Comparison of ENCODE assay signal across 8 cellular contexts in genomic region chr3:128993461-128994172, GRCh38. TPM values are rescaled to one million over a fixed set of nuclear protein-coding genes. Genes with fewer than 3 reads are reported as not detected.
A peak's percentile ranks its signal among the peaks of the same experiment; 100 is the strongest.
DNase-seq lines count a peak whose midpoint lies in the region; ATAC-seq and TF ChIP-seq lines count a peak whose summit lies in the region.

Gene CFAP92, minus strand, starts transcription at chr3:128994076. Its CDS starts 772 bp downstream, at chr3:128993304.

- 40% methylated on average over 14 of the region's 57 CpGs; no CpG with 5 or more reads in 1 of the 2 donors for WGBS in esophagus squamous epithelium, 2 donors

- peaks cover 0 to 23% (median 0%) of the 10 kb centered on the region in 4 donors for H3K27me3 ChIP-seq in esophagus squamous epithelium

- no peak for TF ChIP-seq POLR2A in esophagus squamous epithelium (IDR thresholded peaks at IDR 0.05)

- peaks cover 6 to 21% (median 16%) of the 10 kb centered on the region in 3 donors for H3K4me1 ChIP-seq in esophagus squamous epithelium

- peak; percentile 93 for ATAC-seq in GM19351 (IDR thresholded peaks at IDR 0.05; ENCODE audit: unreplicated experiment)
- ATAC-seq in HG03571 (IDR thresholded peaks at IDR 0.05; ENCODE audit: unreplicated experiment) = peak; percentile 82
- ATAC-seq in naive B cell (ENCODE audit: low read depth in 2 of 2) = peak; percentile 91 to 94

- no peaks in the 10 kb centered on the region for H3K9me3 Mint-ChIP-seq in activated T-cell treated with anti-CD3 and anti-CD28 coated beads, Interleukin-2, amount 50 U/mL, for 24 hours
- no peaks in the 10 kb centered on the region for H3K9me3 Mint-ChIP-seq in naive B cell

- peak; percentile 95 for DNase-seq in AG08396 (ENCODE audit: low spot score)
- DNase-seq in NOMO-1 treated with dmso at 0.1 percent for 144 hours (lab: John Stamatoyannopoulos, UW; ENCODE audit: unreplicated experiment) = peak; percentile 48
- DNase-seq in activated T-cell treated with anti-CD3 and anti-CD28 coated beads, Interleukin-2, amount 50 U/mL, for 24 hours = peak; percentile 93
- peak; percentile 25 for DNase-seq in esophagus squamous epithelium (lab: John Stamatoyannopoulos, UW)
- peak; percentile 89 for DNase-seq in naive B cell
- peak; percentile 85 for DNase-seq in stimulated activated CD8-positive, alpha-beta memory T cell treated with anti-CD3 and anti-CD28 coated beads, Interleukin-7, amount 100 ng/mL, for 1 hour (ENCODE audit: low read depth in 2 of 2)

- H3K4me1 Mint-ChIP-seq in activated T-cell treated with anti-CD3 and anti-CD28 coated beads, Interleukin-2, amount 50 U/mL, for 24 hours (ENCODE audit: low read depth) = peaks cover 28% of the 10 kb centered on the region
- H3K4me1 Mint-ChIP-seq in naive B cell = peaks cover 18 to 31% (median 23%) of the 10 kb centered on the region in 3 donors

- TF ChIP-seq CTCF in esophagus squamous epithelium (IDR thresholded peaks at IDR 0.05) = no peak

- no peak within 1 kb of the TSS for H3K27ac Mint-ChIP-seq in activated T-cell treated with anti-CD3 and anti-CD28 coated beads, Interleukin-2, amount 50 U/mL, for 24 hours
- peak within 1 kb of the TSS; percentile 51 to 93 (median 88) for H3K27ac Mint-ChIP-seq in naive B cell

- H3K27ac ChIP-seq in esophagus squamous epithelium = peak within 1 kb of the TSS in 1 of 4 donors; percentile 17

- no peaks in the 10 kb centered on the region for H3K36me3 Mint-ChIP-seq in activated T-cell treated with anti-CD3 and anti-CD28 coated beads, Interleukin-2, amount 50 U/mL, for 24 hours (ENCODE audit: low read depth)
- no peaks in the 10 kb centered on the region for H3K36me3 Mint-ChIP-seq in naive B cell

- H3K4me3 ChIP-seq in esophagus squamous epithelium = peak within 1 kb of the TSS; percentile 26 to 67 (median 46)

- H3K9me3 ChIP-seq in esophagus squamous epithelium = no peaks in the 10 kb centered on the region

- H3K27me3 Mint-ChIP-seq in activated T-cell treated with anti-CD3 and anti-CD28 coated beads, Interleukin-2, amount 50 U/mL, for 24 hours = no peaks in the 10 kb centered on the region
- H3K27me3 Mint-ChIP-seq in naive B cell = peaks cover 9 to 22% (median 15%) of the 10 kb centered on the region in 3 donors

- intact Hi-C loops in esophagus squamous epithelium (cut with DNase I) = no loop called here

- no peaks in the 10 kb centered on the region for H3K36me3 ChIP-seq in esophagus squamous epithelium

- peak within 1 kb of the TSS; percentile 55 for H3K4me3 Mint-ChIP-seq in activated T-cell treated with anti-CD3 and anti-CD28 coated beads, Interleukin-2, amount 50 U/mL, for 24 hours
- peak within 1 kb of the TSS; percentile 70 to 88 (median 78) for H3K4me3 Mint-ChIP-seq in naive B cell

RNA-seq across cellular contexts. Expression of gene CFAP92, which starts in this region (rescaled TPM):
- total RNA-seq in esophagus squamous epithelium = 1 to 10 TPM in 1 of 4 donors, under 1 TPM in 3; 0.40 to 1.4 (median 0.98) TPM
- not detected for polyA plus RNA-seq in naive B cell (ENCODE audit: low read depth in 6 of 6)

Comparison
In these comparisons a context has a peak if more than half of its experiments do, and no peak if none do; other contexts are left out.
1. Peak in DNase-seq and ATAC-seq in naive B cell; RNA of the gene not detected or under 1 TPM.
2. DNase-seq: peak in every context shown above with its lines; median percentile 95 in AG08396; 93 in activated T-cell treated with anti-CD3 and anti-CD28 coated beads, Interleukin-2, amount 50 U/mL, for 24 hours; 89 in naive B cell; 85 in stimulated activated CD8-positive, alpha-beta memory T cell treated with anti-CD3 and anti-CD28 coated beads, Interleukin-7, amount 100 ng/mL, for 1 hour; 48 in NOMO-1 treated with dmso at 0.1 percent for 144 hours; 25 in esophagus squamous epithelium.